28 cellular contexts compared by ENCODE assay signal in genomic region chr14:94460631-94461416, GRCh38. TPM values are rescaled to one million over a fixed set of nuclear protein-coding genes. Genes with fewer than 3 reads are reported as not detected.
A peak's percentile ranks its signal among the peaks of the same experiment; 100 is the strongest.
DNase-seq lines count a peak whose midpoint lies in the region; ATAC-seq and TF ChIP-seq lines count a peak whose summit lies in the region.
"Had no signal": no experiment of that assay in that cellular context is flagged by ENCODE, and none has a peak within 500 bp of the region (broad histone marks: within the 10 kb centered on the region; RNA-seq: fewer than 3 reads in every experiment).

No MANE protein-coding gene starts in this region.

- H3K27ac Mint-ChIP-seq in immature natural killer cell, result peak overlapping the region in 1 of 6 donors; percentile 24
- no peak overlapping the region for H3K27ac Mint-ChIP-seq in activated T-cell treated with anti-CD3 and anti-CD28 coated beads, Interleukin-2, amount 50 U/mL, for 24 hours
- H3K27ac Mint-ChIP-seq: activated naive CD8-positive, alpha-beta T cell treated with anti-CD3 and anti-CD28 coated beads, Interleukin-2, amount 10 ng/mL, durations not matched to agents 7 days and 5 days; nephron had no signal

- H3K4me3 ChIP-seq in GM12865 (ENCODE audit: low read depth, low read length), result no peak overlapping the region
- H3K4me3 ChIP-seq: ascending aorta; BLaER1 treated with 17β-estradiol and CSF1 and Interleukin-3, amounts not matched to agents 10 nM and 100 nM; ovary; SK-N-MC; upper lobe of right lung had no signal

- H3K27me3 Mint-ChIP-seq in immature natural killer cell (ENCODE audit: low read depth in 3 of 3), result peaks cover 4 to 12% (median 7%) of the 10 kb centered on the region in 3 donors
- H3K27me3 Mint-ChIP-seq in activated T-cell treated with anti-CD3 and anti-CD28 coated beads, Interleukin-2, amount 50 U/mL, for 24 hours, result peaks cover 41% of the 10 kb centered on the region
- H3K27me3 Mint-ChIP-seq: activated naive CD8-positive, alpha-beta T cell treated with anti-CD3 and anti-CD28 coated beads, Interleukin-2, amount 10 ng/mL, durations not matched to agents 7 days and 5 days had no signal

- no peaks in the 10 kb centered on the region for H3K36me3 Mint-ChIP-seq in immature natural killer cell
- H3K36me3 Mint-ChIP-seq in activated T-cell treated with anti-CD3 and anti-CD28 coated beads, Interleukin-2, amount 50 U/mL, for 24 hours (ENCODE audit: low read depth), result no peaks in the 10 kb centered on the region
- H3K36me3 Mint-ChIP-seq: activated naive CD8-positive, alpha-beta T cell treated with anti-CD3 and anti-CD28 coated beads, Interleukin-2, amount 10 ng/mL, durations not matched to agents 7 days and 5 days had no signal

- peaks cover 0 to 6% (median 0%) of the 10 kb centered on the region in 6 donors for H3K9me3 Mint-ChIP-seq in immature natural killer cell
- H3K9me3 Mint-ChIP-seq in activated T-cell treated with anti-CD3 and anti-CD28 coated beads, Interleukin-2, amount 50 U/mL, for 24 hours, result peaks cover 7% of the 10 kb centered on the region

- peak; percentile 40; the same call in 1 of the 2 replicates for TF ChIP-seq POLR2A in Raji (IDR thresholded peaks at IDR 0.05; ENCODE audit: insufficient read depth, low read depth, low read length)

- DNase-seq in GM12865 (ENCODE audit: low read depth), result peak; percentile 54
- DNase-seq in immature natural killer cell, result peak in 2 of 3 donors; percentile 21 to 42
- no peak for DNase-seq in activated T-cell treated with anti-CD3 and anti-CD28 coated beads, Interleukin-2, amount 50 U/mL, for 24 hours
- no peak for DNase-seq in NCI-H1930 (lab: John Stamatoyannopoulos, UW)
- DNase-seq in NCI-H774 (lab: John Stamatoyannopoulos, UW), result no peak
- DNase-seq: activated CD4-positive, alpha-beta T cell treated with anti-CD3 and anti-CD28 coated beads, Interleukin-2, amount 50 U/mL, for 48 hours; activated effector memory CD4-positive, alpha-beta T cell treated with Interleukin-2 at 50 U/mL for 16 hours; activated naive CD8-positive, alpha-beta T cell treated with anti-CD3 and anti-CD28 coated beads, Interleukin-2, amount 10 ng/mL, durations not matched to agents 7 days and 5 days; COR-L47; effector CD8-positive, alpha-beta T cell; GF-D8; hippocampal formation; Kasumi-1; left colon; mammary epithelial cell; MV-4-11; NCI-H146; ovary; small intestine; stimulated activated naive CD4-positive, alpha-beta T cell; upper lobe of right lung had no signal

- TF ChIP-seq CTCF in GM12865 (IDR thresholded peaks at IDR 0.05; ENCODE audit: insufficient read depth, low read depth, low read length, missing control alignments), result no peak

- H3K4me3 Mint-ChIP-seq in immature natural killer cell, result no peak overlapping the region
- H3K4me3 Mint-ChIP-seq in activated T-cell treated with anti-CD3 and anti-CD28 coated beads, Interleukin-2, amount 50 U/mL, for 24 hours, result no peak overlapping the region
- H3K4me3 Mint-ChIP-seq: activated naive CD8-positive, alpha-beta T cell treated with anti-CD3 and anti-CD28 coated beads, Interleukin-2, amount 10 ng/mL, durations not matched to agents 7 days and 5 days; nephron had no signal

- peaks cover 0 to 15% of the 10 kb centered on the region in 2 donors for H3K4me1 Mint-ChIP-seq in immature natural killer cell
- no peaks in the 10 kb centered on the region for H3K4me1 Mint-ChIP-seq in activated T-cell treated with anti-CD3 and anti-CD28 coated beads, Interleukin-2, amount 50 U/mL, for 24 hours (ENCODE audit: low read depth)
- H3K4me1 Mint-ChIP-seq: nephron had no signal

- ATAC-seq in GM21786 (IDR thresholded peaks at IDR 0.05; ENCODE audit: unreplicated experiment) (peak; percentile 75), HG03097 (IDR thresholded peaks at IDR 0.05; ENCODE audit: low FRiP score, unreplicated experiment) (no peak)
- ATAC-seq: left colon, upper lobe of right lung had no signal

RNA-seq across cellular contexts. Expression of gene SERPINA11, which starts 8.2 kb away (rescaled TPM):
- polyA plus RNA-seq in immature natural killer cell, result 1 to 10 TPM in 1 of 3 donors, under 1 TPM in 1, not detected in 1; 0.79 to 1.6 TPM
- polyA plus RNA-seq: ovary had no signal

RNA-seq across cellular contexts. Expression of gene SERPINA9, which starts 15.2 kb away (rescaled TPM):
- not detected for polyA plus RNA-seq in immature natural killer cell
- polyA plus RNA-seq: ovary had no signal

RNA-seq across cellular contexts. Expression of gene SERPINA12, which starts 48.4 kb away (rescaled TPM):
- not detected for polyA plus RNA-seq in immature natural killer cell
- polyA plus RNA-seq: mammary epithelial cell, ovary had no signal

Comparison
In these comparisons a context has a peak if more than half of its experiments do, and no peak if none do; other contexts are left out.
1. DNase-seq: peak in GM12865 (single experiment) and immature natural killer cell (2 of 3); none in activated T-cell treated with anti-CD3 and anti-CD28 coated beads, Interleukin-2, amount 50 U/mL, for 24 hours (single experiment), NCI-H1930 (0 of 2) and NCI-H774 (single experiment).